23 cellular contexts compared by ENCODE assay signal in the genomic region with DNA sequence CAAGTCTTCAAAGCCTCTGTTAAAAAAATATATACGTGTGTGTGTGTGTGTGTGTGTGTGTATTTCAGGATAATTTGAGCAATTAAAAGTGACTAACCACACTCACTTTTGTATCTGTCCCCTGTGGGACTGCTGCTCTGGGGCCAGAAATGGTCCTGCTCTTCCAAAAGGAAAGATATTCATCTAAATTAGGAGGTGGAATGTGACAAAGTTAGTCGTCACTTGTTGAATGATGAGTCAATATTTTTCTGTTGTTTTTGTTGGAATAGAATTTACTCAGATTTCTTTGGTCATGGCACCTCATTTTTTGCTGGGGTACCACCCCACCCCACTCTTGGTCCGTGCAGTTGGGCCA.
"Had no signal": no experiment of that assay in that cellular context is flagged by ENCODE, and none has a peak within 500 bp of the region (broad histone marks: within the 10 kb centered on the region; RNA-seq: fewer than 3 reads in every experiment).

No MANE protein-coding gene starts in this region.

- H3K27ac ChIP-seq: brain microvascular endothelial cell, SJCRH30, SK-N-MC had no signal

- H3K27me3 ChIP-seq: brain microvascular endothelial cell, SJCRH30 had no signal

- H3K36me3 ChIP-seq: brain microvascular endothelial cell, SJCRH30 had no signal

- H3K4me3 ChIP-seq: SJCRH30, SK-N-MC had no signal

- H3K9me3 ChIP-seq: SJCRH30 had no signal

- DNase-seq: activated CD4-positive, alpha-beta memory T cell treated with anti-CD3 and anti-CD28 coated beads for 36 hours; activated CD4-positive, alpha-beta T cell treated with anti-CD3 and anti-CD28 coated beads for 4 hours; activated CD4-positive, alpha-beta T cell treated with anti-CD3 and anti-CD28 coated beads, Interleukin-2, amount 50 U/mL, for 1 hour; activated CD4-positive, CD25-positive, alpha-beta regulatory T cell treated with anti-CD3 and anti-CD28 coated beads, Interleukin-2, amount 50 U/mL, for 72 hours; activated effector memory CD4-positive, alpha-beta T cell treated with anti-CD3 and anti-CD28 coated beads, Interleukin-2, amount 50 U/mL, for 16 hours; activated naive CD4-positive, alpha-beta T cell; activated naive CD4-positive, alpha-beta T cell treated with anti-CD3 and anti-CD28 coated beads, Interleukin-2, amount 50 U/mL, for 16 hours; activated naive CD8-positive, alpha-beta T cell treated with anti-CD3 and anti-CD28 coated beads for 36 hours; activated T-cell treated with anti-CD3 and anti-CD28 coated beads, Interleukin-2, amount 50 U/mL, for 1 hour; activated T-cell treated with anti-CD3 and anti-CD28 coated beads, Interleukin-2, amount 50 U/mL, for 72 hours; amniotic stem cell; aorta; brain microvascular endothelial cell; central memory CD4-positive, alpha-beta T cell; NCI-H1694; NCI-H1930; NCI-H2081 treated with DMSO at 0.1 percent for 48 hours; NCI-H226; NCI-H446 treated with DMSO at 0.1 percent for 48 hours; NCI-H524 treated with DMSO at 0.1 percent for 48 hours; SHP77; SJCRH30 had no signal
